1 cellular context compared by ENCODE assay signal in genomic region chr4:94976371-94977011, GRCh38.
TF ChIP-seq lines count a peak whose summit lies in the region.

No MANE protein-coding gene starts in this region.

TF ChIP-seq in IMR-90, 13 proteins besides CTCF, POLR2A, EP300 and RAD21 (continued from another document):
- TF ChIP-seq ELK1 (IDR thresholded peaks at IDR 0.05; ENCODE audit: borderline replicate concordance, low read depth, low read length) (no peak), SMC3 (IDR thresholded peaks at IDR 0.05; ENCODE audit: low read depth, low read length) (no peak), BHLHE40 (IDR thresholded peaks at IDR 0.05; ENCODE audit: low read depth, low read length) (no peak), USF2 (IDR thresholded peaks at IDR 0.05; ENCODE audit: low read depth, low read length) (no peak), CHD1 (IDR thresholded peaks at IDR 0.05; ENCODE audit: low read depth, low read length) (no peak), MAFK (IDR thresholded peaks at IDR 0.05; ENCODE audit: low read depth, low read length) (no peak)
